Comparison of ENCODE assay signal across 8 cellular contexts in genomic region chr11:2930705-2931415, GRCh38. TPM values are rescaled to one million over a fixed set of nuclear protein-coding genes. Genes with fewer than 3 reads are reported as not detected.
DNase-seq lines count a peak whose midpoint lies in the region; ATAC-seq and TF ChIP-seq lines count a peak whose summit lies in the region.

No MANE protein-coding gene starts in this region.

- intact Hi-C loops in testis (cut with DNase I; ENCODE audit: low total_unique reads), result no loop called here

- ATAC-seq in lung (ENCODE audit: insufficient read depth, low FRiP score), result peak; percentile 64

- H3K27ac ChIP-seq in HUES6 (ENCODE audit: low read depth, low read length), result peak overlapping the region; percentile 10; the same call in 1 of the 2 replicates
- peak overlapping the region in 1 of 2 donors; percentile 89 for H3K27ac ChIP-seq in lung (ENCODE audit: low read depth in 1 of 2, low read length in 1 of 2)
- H3K27ac ChIP-seq in testis, result no peak overlapping the region

- TF ChIP-seq CTCF in GM12873 (IDR thresholded peaks at IDR 0.05; ENCODE audit: insufficient read depth, low read depth, low read length, missing control alignments) (peak; percentile 73), lung (IDR thresholded peaks at IDR 0.05; ENCODE audit: control extremely low read depth, extremely low read depth) (peak; percentile 31), testis (IDR thresholded peaks at IDR 0.05) (peak; percentile 6 to 53 (median 50))

- DNase-seq in 8988T (peak; percentile 99), T1000 (lab: John Stamatoyannopoulos, UW) (peak; percentile 34), dermis microvascular lymphatic vessel endothelial cell (ENCODE audit: low read depth in 2 of 2) (peak; percentile 30 to 78), lung (ENCODE audit: low spot score) (peak; percentile 89), testis (peak; percentile 69), SK-N-DZ (ENCODE audit: low spot score) (no peak)

- H3K4me3 ChIP-seq in HUES6 (ENCODE audit: low read depth, low read length), result peak overlapping the region; percentile 49
- H3K4me3 ChIP-seq in lung, result no peak overlapping the region
- H3K4me3 ChIP-seq in testis, result no peak overlapping the region

- no peaks in the 10 kb centered on the region for H3K9me3 ChIP-seq in HUES6 (ENCODE audit: control insufficient read depth, insufficient read depth, low read depth, low read length)
- no peaks in the 10 kb centered on the region for H3K9me3 ChIP-seq in lung (ENCODE audit: control insufficient read depth in 2 of 2, insufficient read depth in 1 of 2, low read length in 1 of 2)
- no peaks in the 10 kb centered on the region for H3K9me3 ChIP-seq in testis

- H3K27me3 ChIP-seq in HUES6 (ENCODE audit: control insufficient read depth, insufficient read depth, low read length) (peaks cover 32% of the 10 kb centered on the region), lung (ENCODE audit: control insufficient read depth, insufficient read depth) (no peaks in the 10 kb centered on the region), testis (no peaks in the 10 kb centered on the region)

- WGBS in lung, 2 donors, result 46 to 50% methylated on average over 21 of the region's 21 CpGs
- 19 to 54% methylated on average over 10 to 21 of the region's 21 CpGs for WGBS in testis, 2 donors

- no peak for TF ChIP-seq POLR2A in testis (IDR thresholded peaks at IDR 0.05)

- H3K36me3 ChIP-seq in HUES6 (ENCODE audit: control insufficient read depth, insufficient read depth, low read length), result no peaks in the 10 kb centered on the region
- H3K36me3 ChIP-seq in lung (ENCODE audit: control insufficient read depth in 2 of 2, insufficient read depth in 2 of 2, low read length in 2 of 2), result no peaks in the 10 kb centered on the region
- no peaks in the 10 kb centered on the region for H3K36me3 ChIP-seq in testis (ENCODE audit: low read depth, missing control alignments)

- peak overlapping the region; percentile 34 for H3K9ac ChIP-seq in HUES6 (ENCODE audit: low read length)

- H3K4me1 ChIP-seq in HUES6 (ENCODE audit: control insufficient read depth, insufficient read depth, low read length) (peaks cover 30% of the 10 kb centered on the region), lung (ENCODE audit: control insufficient read depth in 2 of 2, insufficient read depth in 2 of 2, low read length in 2 of 2) (peaks cover 0 to 10% of the 10 kb centered on the region in 2 donors), testis (peaks cover 12% of the 10 kb centered on the region)

RNA-seq across cellular contexts. Expression of gene PHLDA2, which starts 1.6 kb away (rescaled TPM):
- 1.9 and 2.4 TPM in 2 replicates for total RNA-seq in dermis microvascular lymphatic vessel endothelial cell
- 10 to 100 TPM in 1 of 2 donors, under 1 TPM in 1; 0.60 to 22.0 TPM for total RNA-seq in lung
- polyA plus RNA-seq in lung, result 10 to 100 TPM; 24.1 to 49.2 TPM
- total RNA-seq in testis, result 1 to 10 TPM; 2.2 to 4.0 TPM
- 0.62 TPM for polyA plus RNA-seq in testis (ENCODE audit: insufficient read depth, low read depth, low replicate concordance)
- polyA plus RNA-seq in SK-N-DZ (2014; cell fraction: cytosol; rRNA removed), result not detected in 2 replicates
- polyA plus RNA-seq in SK-N-DZ (2014; cell fraction: nucleus; rRNA removed), result not detected in 2 replicates

RNA-seq across cellular contexts. Expression of gene CDKN1C, which starts 45.3 kb away (rescaled TPM):
- total RNA-seq in dermis microvascular lymphatic vessel endothelial cell (19.4 and 58.8 TPM in 2 replicates), lung (100 to 1,000 TPM in 1 of 2 donors, 10 to 100 TPM in 1; 29.7 to 123 TPM), testis (10 to 100 TPM; 24.3 to 34.9 TPM)
- polyA plus RNA-seq in lung (10 to 100 TPM in 1 of 2 donors, 1 to 10 TPM in 1; 9.9 to 24.0 TPM), testis (ENCODE audit: insufficient read depth, low read depth, low replicate concordance) (15.2 TPM)
- polyA plus RNA-seq in SK-N-DZ (2014; cell fraction: cytosol; rRNA removed), result 7.0 and 7.8 TPM in 2 replicates
- polyA plus RNA-seq in SK-N-DZ (2014; cell fraction: nucleus; rRNA removed), result 5.4 and 5.8 TPM in 2 replicates
